ENCODE assay signal across 12 cellular contexts in genomic region chr2:28080911-28081310, GRCh38.
DNase-seq lines count a peak whose midpoint lies in the region; ATAC-seq, FAIRE-seq and TF ChIP-seq lines count a peak whose summit lies in the region.
"Had no signal": no experiment of that assay in that cellular context is flagged by ENCODE, and none has a peak within 500 bp of the region (broad histone marks: within the 10 kb centered on the region; RNA-seq: fewer than 3 reads in every experiment).

No MANE protein-coding gene starts in this region.

- POLR2A ChIA-PET in A673 (lab: Charles Lee; ENCODE audit: low non-redundant PET) (no interaction called here), T-cell (lab: Charles Lee) (no interaction called here), OCI-LY7 (lab: Charles Lee) (no interaction called here)

- H3K27me3 ChIP-seq in A673 (replicated peaks; ENCODE audit: insufficient read depth, low read depth, low read length, poor library complexity) (no peaks in the 10 kb centered on the region), Loucy (ENCODE audit: insufficient read depth, low read length, poor library complexity, severe bottlenecking) (no peaks in the 10 kb centered on the region)

- peak overlapping the region; percentile 6 for H3K9ac ChIP-seq in Loucy (ENCODE audit: low read depth, low read length, poor library complexity, severe bottlenecking)

- H3K4me1 ChIP-seq in A673 (ENCODE audit: insufficient read depth, low read length, poor library complexity, severe bottlenecking) (peaks cover 14% of the 10 kb centered on the region), Loucy (ENCODE audit: insufficient read depth, low read length, poor library complexity, severe bottlenecking) (peaks cover 29% of the 10 kb centered on the region), OCI-LY7 (ENCODE audit: insufficient read depth, low read length, poor library complexity, severe bottlenecking) (no peaks in the 10 kb centered on the region)

- no peaks in the 10 kb centered on the region for H3F3A ChIP-seq in Loucy (ENCODE audit: low read depth)

- no peaks in the 10 kb centered on the region for H3K36me3 ChIP-seq in A673 (ENCODE audit: insufficient read depth, low read length, poor library complexity, severe bottlenecking)
- H3K36me3 ChIP-seq in Loucy (ENCODE audit: insufficient read depth, low read length), result no peaks in the 10 kb centered on the region
- no peaks in the 10 kb centered on the region for H3K36me3 ChIP-seq in OCI-LY7 (ENCODE audit: insufficient read depth, low read length)

- no peak overlapping the region for H3K4me3 Mint-ChIP-seq in T-cell

- no peaks in the 10 kb centered on the region for H3K9me3 ChIP-seq in A673 (ENCODE audit: low read depth, low read length, poor library complexity, severe bottlenecking)
- H3K9me3 ChIP-seq in Loucy (ENCODE audit: insufficient read depth, low read depth, low read length), result no peaks in the 10 kb centered on the region
- no peaks in the 10 kb centered on the region for H3K9me3 ChIP-seq in OCI-LY7 (ENCODE audit: low read length)

- H3K4me3 ChIP-seq in A673 (ENCODE audit: low read depth, low read length, poor library complexity, severe bottlenecking) (no peak overlapping the region), Loucy (ENCODE audit: low read length, poor library complexity, severe bottlenecking) (no peak overlapping the region), OCI-LY7 (ENCODE audit: low read depth, low read length, poor library complexity, severe bottlenecking) (no peak overlapping the region)

- CTCF ChIA-PET in A673 (lab: Charles Lee), result no interaction called here
- CTCF ChIA-PET in T-cell (lab: Charles Lee), result no interaction called here
- CTCF ChIA-PET in OCI-LY7 (lab: Charles Lee; ENCODE audit: unreplicated experiment), result no interaction called here

- H3K9me3 Mint-ChIP-seq in T-cell, result no peaks in the 10 kb centered on the region

- H4K20me1 ChIP-seq in Loucy (ENCODE audit: insufficient read depth, low read length, poor library complexity, severe bottlenecking), result no peaks in the 10 kb centered on the region
- H4K20me1 ChIP-seq in OCI-LY7 (ENCODE audit: insufficient read depth, low read length), result no peaks in the 10 kb centered on the region

- no peaks in the 10 kb centered on the region for H3K9me2 ChIP-seq in Loucy (replicated peaks; ENCODE audit: low read depth, low read length)
- no peaks in the 10 kb centered on the region for H3K9me2 ChIP-seq in OCI-LY7 (ENCODE audit: insufficient read depth, low read length)

- peaks cover 4% of the 10 kb centered on the region for H3K36me3 Mint-ChIP-seq in T-cell

- intact Hi-C loops in A673 (cut with micrococcal nuclease; ENCODE audit: unreplicated experiment), result no loop called here
- intact Hi-C loops in OCI-LY7 (cut with micrococcal nuclease; ENCODE audit: unreplicated experiment), result no loop called here

- H2AFZ ChIP-seq in Loucy (ENCODE audit: low read length), result no peak overlapping the region
- H2AFZ ChIP-seq in OCI-LY7 (ENCODE audit: low read length), result no peak overlapping the region

- FAIRE-seq in endometrium (lab: Jason Lieb, UNC), result peak; percentile 94
- FAIRE-seq: bronchial epithelial cell had no signal

- TF ChIP-seq CTCF in A673 (conservative IDR thresholded peaks at IDR 0.05; ENCODE audit: low read depth, low read length), result no peak
- no peak for TF ChIP-seq CTCF in Loucy (conservative IDR thresholded peaks at IDR 0.05; ENCODE audit: low read length)
- no peak for TF ChIP-seq CTCF in OCI-LY7 (conservative IDR thresholded peaks at IDR 0.05; ENCODE audit: low read length)

- no peak for ATAC-seq in HG03442 (IDR thresholded peaks at IDR 0.05; ENCODE audit: unreplicated experiment)
- no peak for ATAC-seq in T-cell (replicated peaks in 1 of 4)

- DNase-seq in A673 (ENCODE audit: low spot score), result peak; percentile 56
- DNase-seq in myocyte (ENCODE audit: low read depth), result peak; percentile 40
- no peak for DNase-seq in NCI-H1436 treated with DMSO at 0.1 percent for 48 hours (lab: John Stamatoyannopoulos, UW)
- no peak for DNase-seq in T-cell
- no peak for DNase-seq in OCI-LY7 (ENCODE audit: low spot score)
- DNase-seq: AML-193, NCI-H2227 treated with DMSO at 0.1 percent for 48 hours, retina had no signal

- no peak overlapping the region for H3K27ac Mint-ChIP-seq in T-cell

- peak overlapping the region; percentile 69 for H3K27ac ChIP-seq in A673 (ENCODE audit: low read depth, low read length, poor library complexity, severe bottlenecking)
- H3K27ac ChIP-seq in OCI-LY7 (ENCODE audit: low read depth, low read length, poor library complexity, severe bottlenecking), result no peak overlapping the region

- H3K79me2 ChIP-seq in Loucy (ENCODE audit: insufficient read depth, low read length) (no peaks in the 10 kb centered on the region), OCI-LY7 (ENCODE audit: insufficient read depth, low read depth, low read length) (no peaks in the 10 kb centered on the region)

- peaks cover 25 to 34% (median 32%) of the 10 kb centered on the region in 3 donors for H3K4me1 Mint-ChIP-seq in T-cell

- peak overlapping the region; percentile 42 for H3K4me2 ChIP-seq in Loucy (ENCODE audit: low read depth, low read length, poor library complexity, severe bottlenecking)
- H3K4me2 ChIP-seq in OCI-LY7 (ENCODE audit: low read length), result no peak overlapping the region

- BruUV-seq in A673 (replicated peaks; lab: Mats Ljungman, UMichigan), result no TSS peak
- no TSS peak for BruUV-seq in OCI-LY7 (replicated peaks; lab: Mats Ljungman, UMichigan)

- H3K27me3 Mint-ChIP-seq in T-cell, result no peaks in the 10 kb centered on the region

Comparison
In these comparisons a context has a peak if more than half of its experiments do, and no peak if none do; other contexts are left out.
1. DNase-seq: peak in A673 (single experiment) and myocyte (single experiment); none in NCI-H1436 treated with DMSO at 0.1 percent for 48 hours (single experiment), T-cell (0 of 34) and OCI-LY7 (single experiment).